Comparison of ENCODE assay signal across 13 cellular contexts in the genomic region with DNA sequence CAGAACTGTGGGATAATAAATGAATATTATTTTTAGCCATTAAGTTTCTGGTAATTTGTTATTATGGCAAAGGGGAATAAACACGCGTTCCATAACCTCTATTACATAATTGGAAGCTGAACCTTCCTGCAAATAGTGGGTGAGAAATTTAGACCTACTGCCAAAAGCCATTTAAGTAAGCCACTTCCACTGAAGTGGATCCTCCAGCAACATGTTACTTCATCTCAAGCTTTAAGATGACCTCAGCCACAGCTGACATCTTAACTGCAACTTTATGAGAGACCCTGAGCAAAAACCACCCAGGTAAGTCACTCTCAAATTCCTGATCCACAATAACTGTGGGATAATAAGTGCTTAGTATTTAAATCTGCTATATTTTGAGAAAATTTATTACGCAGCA.
"Had no signal": no experiment of that assay in that cellular context is flagged by ENCODE, and none has a peak within 500 bp of the region (broad histone marks: within the 10 kb centered on the region; RNA-seq: fewer than 3 reads in every experiment).

No MANE protein-coding gene starts in this region.

- DNase-seq: KBM-7, NCI-H1048, NCI-H1436, NCI-H187, NCI-H2029, NCI-H2081 treated with DMSO at 0.1 percent for 48 hours, NCI-H2227 treated with DMSO at 0.1 percent for 48 hours, NCI-H524, NCI-H526 treated with DMSO at 0.1 percent for 48 hours, NCI-H748 treated with DMSO at 0.1 percent for 48 hours, PC-3, SHP77 had no signal

- H3K27ac ChIP-seq: RWPE1 had no signal
